In the genomic region with DNA sequence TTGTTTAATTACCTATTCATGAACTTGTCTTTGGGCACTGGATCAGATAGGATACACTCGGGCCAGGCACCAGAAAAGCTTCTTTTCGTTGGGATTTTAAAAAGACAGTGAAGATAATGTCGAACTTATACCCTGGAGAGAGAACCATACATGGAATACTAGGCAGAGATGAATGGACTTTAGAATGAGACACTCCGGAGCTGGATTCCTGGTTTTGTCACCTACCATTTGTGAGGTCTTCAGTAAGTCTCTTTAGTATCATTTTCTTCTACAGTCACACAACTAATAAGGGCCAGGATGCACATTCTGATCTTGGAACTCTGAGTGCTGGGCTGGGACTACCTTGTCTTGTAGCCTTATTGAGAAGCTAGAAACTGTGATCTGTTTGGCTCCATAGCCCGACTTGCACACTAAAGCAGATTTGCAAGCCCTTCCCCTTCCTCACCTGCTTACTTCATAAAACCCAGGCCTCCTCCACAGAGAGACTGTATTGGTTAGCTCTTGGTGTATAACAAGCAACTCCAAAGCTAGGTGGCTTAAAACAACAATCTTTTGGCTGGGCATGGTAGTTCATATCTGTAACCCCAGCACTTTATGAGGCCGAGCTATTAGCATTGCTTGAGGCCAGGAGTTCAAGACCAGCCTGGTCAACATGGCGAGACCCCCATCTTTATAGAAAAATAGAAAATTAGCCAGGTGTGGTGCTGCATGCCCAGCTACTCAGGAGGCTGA, we compare ENCODE assay signal across 1 cellular context.
TF ChIP-seq lines count a peak whose summit lies in the region.

No MANE protein-coding gene starts in this region.

TF ChIP-seq in HepG2, 621 proteins besides CTCF, POLR2A, EP300 and RAD21 (continued from another document):
- TF ChIP-seq, protein P1, sequence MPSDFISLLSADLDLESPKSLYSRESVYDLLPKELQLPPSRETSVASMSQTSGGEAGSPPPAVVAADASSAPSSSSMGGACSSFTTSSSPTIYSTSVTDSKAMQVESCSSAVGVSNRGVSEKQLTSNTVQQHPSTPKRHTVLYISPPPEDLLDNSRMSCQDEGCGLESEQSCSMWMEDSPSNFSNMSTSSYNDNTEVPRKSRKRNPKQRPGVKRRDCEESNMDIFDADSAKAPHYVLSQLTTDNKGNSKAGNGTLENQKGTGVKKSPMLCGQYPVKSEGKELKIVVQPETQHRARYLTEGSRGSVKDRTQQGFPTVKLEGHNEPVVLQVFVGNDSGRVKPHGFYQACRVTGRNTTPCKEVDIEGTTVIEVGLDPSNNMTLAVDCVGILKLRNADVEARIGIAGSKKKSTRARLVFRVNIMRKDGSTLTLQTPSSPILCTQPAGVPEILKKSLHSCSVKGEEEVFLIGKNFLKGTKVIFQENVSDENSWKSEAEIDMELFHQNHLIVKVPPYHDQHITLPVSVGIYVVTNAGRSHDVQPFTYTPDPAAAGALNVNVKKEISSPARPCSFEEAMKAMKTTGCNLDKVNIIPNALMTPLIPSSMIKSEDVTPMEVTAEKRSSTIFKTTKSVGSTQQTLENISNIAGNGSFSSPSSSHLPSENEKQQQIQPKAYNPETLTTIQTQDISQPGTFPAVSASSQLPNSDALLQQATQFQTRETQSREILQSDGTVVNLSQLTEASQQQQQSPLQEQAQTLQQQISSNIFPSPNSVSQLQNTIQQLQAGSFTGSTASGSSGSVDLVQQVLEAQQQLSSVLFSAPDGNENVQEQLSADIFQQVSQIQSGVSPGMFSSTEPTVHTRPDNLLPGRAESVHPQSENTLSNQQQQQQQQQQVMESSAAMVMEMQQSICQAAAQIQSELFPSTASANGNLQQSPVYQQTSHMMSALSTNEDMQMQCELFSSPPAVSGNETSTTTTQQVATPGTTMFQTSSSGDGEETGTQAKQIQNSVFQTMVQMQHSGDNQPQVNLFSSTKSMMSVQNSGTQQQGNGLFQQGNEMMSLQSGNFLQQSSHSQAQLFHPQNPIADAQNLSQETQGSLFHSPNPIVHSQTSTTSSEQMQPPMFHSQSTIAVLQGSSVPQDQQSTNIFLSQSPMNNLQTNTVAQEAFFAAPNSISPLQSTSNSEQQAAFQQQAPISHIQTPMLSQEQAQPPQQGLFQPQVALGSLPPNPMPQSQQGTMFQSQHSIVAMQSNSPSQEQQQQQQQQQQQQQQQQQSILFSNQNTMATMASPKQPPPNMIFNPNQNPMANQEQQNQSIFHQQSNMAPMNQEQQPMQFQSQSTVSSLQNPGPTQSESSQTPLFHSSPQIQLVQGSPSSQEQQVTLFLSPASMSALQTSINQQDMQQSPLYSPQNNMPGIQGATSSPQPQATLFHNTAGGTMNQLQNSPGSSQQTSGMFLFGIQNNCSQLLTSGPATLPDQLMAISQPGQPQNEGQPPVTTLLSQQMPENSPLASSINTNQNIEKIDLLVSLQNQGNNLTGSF (CRISPR knock-in tag; IDR thresholded peaks at IDR 0.05), result no peak
- TF ChIP-seq, protein P2, sequence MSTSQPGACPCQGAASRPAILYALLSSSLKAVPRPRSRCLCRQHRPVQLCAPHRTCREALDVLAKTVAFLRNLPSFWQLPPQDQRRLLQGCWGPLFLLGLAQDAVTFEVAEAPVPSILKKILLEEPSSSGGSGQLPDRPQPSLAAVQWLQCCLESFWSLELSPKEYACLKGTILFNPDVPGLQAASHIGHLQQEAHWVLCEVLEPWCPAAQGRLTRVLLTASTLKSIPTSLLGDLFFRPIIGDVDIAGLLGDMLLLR (CRISPR knock-in tag; IDR thresholded peaks at IDR 0.05), result no peak
- TF ChIP-seq ZNF724P (CRISPR knock-in tag; IDR thresholded peaks at IDR 0.05; ENCODE audit: borderline replicate concordance) (0 out of 2 replicates have a peak, but pooled peaks have one; percentile 54), ASH2L (IDR thresholded peaks at IDR 0.05; ENCODE audit: insufficient read length, low read depth, low read length) (peak; percentile 16), SSRP1 (CRISPR knock-in tag; IDR thresholded peaks at IDR 0.05) (0 out of 2 replicates have a peak, but pooled peaks have one; percentile 1), ZBTB8A (CRISPR knock-in tag; IDR thresholded peaks at IDR 0.05; ENCODE audit: borderline replicate concordance, low read depth) (no peak), ADNP (CRISPR knock-in tag; IDR thresholded peaks at IDR 0.05) (no peak), ATAD3A (CRISPR knock-in tag; IDR thresholded peaks at IDR 0.05) (no peak), ZFP62 (CRISPR knock-in tag; IDR thresholded peaks at IDR 0.05) (no peak), RFXAP (CRISPR knock-in tag; IDR thresholded peaks at IDR 0.05; ENCODE audit: borderline replicate concordance) (no peak), ATF7 (IDR thresholded peaks at IDR 0.05) (no peak), ATF7 (CRISPR knock-in tag; IDR thresholded peaks at IDR 0.05) (0 out of 2 replicates have a peak, but pooled peaks have one; percentile 23), ZC3H4 (CRISPR knock-in tag; IDR thresholded peaks at IDR 0.05; ENCODE audit: borderline replicate concordance) (no peak), TBX2 (CRISPR knock-in tag; IDR thresholded peaks at IDR 0.05; ENCODE audit: borderline replicate concordance) (0 out of 2 replicates have a peak, but pooled peaks have one; percentile 3), HOXA9 (CRISPR knock-in tag; IDR thresholded peaks at IDR 0.05; ENCODE audit: borderline replicate concordance) (no peak), ISX (CRISPR knock-in tag; conservative IDR thresholded peaks at IDR 0.05) (no peak), ZNF598 (CRISPR knock-in tag; IDR thresholded peaks at IDR 0.05; ENCODE audit: borderline replicate concordance) (no peak), MEIS1 (CRISPR knock-in tag; IDR thresholded peaks at IDR 0.05; ENCODE audit: borderline replicate concordance) (peak; percentile 41; the same call in 1 of the 2 replicates), ZNF3 (CRISPR knock-in tag; IDR thresholded peaks at IDR 0.05) (no peak), FOXO1 (CRISPR knock-in tag; IDR thresholded peaks at IDR 0.05) (no peak), ZNF432 (CRISPR knock-in tag; IDR thresholded peaks at IDR 0.05; ENCODE audit: borderline replicate concordance) (no peak)
- TF ChIP-seq, protein P3, sequence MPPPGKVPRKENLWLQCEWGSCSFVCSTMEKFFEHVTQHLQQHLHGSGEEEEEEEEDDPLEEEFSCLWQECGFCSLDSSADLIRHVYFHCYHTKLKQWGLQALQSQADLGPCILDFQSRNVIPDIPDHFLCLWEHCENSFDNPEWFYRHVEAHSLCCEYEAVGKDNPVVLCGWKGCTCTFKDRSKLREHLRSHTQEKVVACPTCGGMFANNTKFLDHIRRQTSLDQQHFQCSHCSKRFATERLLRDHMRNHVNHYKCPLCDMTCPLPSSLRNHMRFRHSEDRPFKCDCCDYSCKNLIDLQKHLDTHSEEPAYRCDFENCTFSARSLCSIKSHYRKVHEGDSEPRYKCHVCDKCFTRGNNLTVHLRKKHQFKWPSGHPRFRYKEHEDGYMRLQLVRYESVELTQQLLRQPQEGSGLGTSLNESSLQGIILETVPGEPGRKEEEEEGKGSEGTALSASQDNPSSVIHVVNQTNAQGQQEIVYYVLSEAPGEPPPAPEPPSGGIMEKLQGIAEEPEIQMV (CRISPR knock-in tag; IDR thresholded peaks at IDR 0.05; ENCODE audit: low read depth), result 0 out of 2 replicates have a peak, but pooled peaks have one; percentile 25
- TF ChIP-seq, protein P4, sequence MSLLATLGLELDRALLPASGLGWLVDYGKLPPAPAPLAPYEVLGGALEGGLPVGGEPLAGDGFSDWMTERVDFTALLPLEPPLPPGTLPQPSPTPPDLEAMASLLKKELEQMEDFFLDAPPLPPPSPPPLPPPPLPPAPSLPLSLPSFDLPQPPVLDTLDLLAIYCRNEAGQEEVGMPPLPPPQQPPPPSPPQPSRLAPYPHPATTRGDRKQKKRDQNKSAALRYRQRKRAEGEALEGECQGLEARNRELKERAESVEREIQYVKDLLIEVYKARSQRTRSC (CRISPR knock-in tag; IDR thresholded peaks at IDR 0.05; ENCODE audit: low read depth), result peak; percentile 76; the same call in 1 of the 2 replicates
- TF ChIP-seq, protein P5, sequence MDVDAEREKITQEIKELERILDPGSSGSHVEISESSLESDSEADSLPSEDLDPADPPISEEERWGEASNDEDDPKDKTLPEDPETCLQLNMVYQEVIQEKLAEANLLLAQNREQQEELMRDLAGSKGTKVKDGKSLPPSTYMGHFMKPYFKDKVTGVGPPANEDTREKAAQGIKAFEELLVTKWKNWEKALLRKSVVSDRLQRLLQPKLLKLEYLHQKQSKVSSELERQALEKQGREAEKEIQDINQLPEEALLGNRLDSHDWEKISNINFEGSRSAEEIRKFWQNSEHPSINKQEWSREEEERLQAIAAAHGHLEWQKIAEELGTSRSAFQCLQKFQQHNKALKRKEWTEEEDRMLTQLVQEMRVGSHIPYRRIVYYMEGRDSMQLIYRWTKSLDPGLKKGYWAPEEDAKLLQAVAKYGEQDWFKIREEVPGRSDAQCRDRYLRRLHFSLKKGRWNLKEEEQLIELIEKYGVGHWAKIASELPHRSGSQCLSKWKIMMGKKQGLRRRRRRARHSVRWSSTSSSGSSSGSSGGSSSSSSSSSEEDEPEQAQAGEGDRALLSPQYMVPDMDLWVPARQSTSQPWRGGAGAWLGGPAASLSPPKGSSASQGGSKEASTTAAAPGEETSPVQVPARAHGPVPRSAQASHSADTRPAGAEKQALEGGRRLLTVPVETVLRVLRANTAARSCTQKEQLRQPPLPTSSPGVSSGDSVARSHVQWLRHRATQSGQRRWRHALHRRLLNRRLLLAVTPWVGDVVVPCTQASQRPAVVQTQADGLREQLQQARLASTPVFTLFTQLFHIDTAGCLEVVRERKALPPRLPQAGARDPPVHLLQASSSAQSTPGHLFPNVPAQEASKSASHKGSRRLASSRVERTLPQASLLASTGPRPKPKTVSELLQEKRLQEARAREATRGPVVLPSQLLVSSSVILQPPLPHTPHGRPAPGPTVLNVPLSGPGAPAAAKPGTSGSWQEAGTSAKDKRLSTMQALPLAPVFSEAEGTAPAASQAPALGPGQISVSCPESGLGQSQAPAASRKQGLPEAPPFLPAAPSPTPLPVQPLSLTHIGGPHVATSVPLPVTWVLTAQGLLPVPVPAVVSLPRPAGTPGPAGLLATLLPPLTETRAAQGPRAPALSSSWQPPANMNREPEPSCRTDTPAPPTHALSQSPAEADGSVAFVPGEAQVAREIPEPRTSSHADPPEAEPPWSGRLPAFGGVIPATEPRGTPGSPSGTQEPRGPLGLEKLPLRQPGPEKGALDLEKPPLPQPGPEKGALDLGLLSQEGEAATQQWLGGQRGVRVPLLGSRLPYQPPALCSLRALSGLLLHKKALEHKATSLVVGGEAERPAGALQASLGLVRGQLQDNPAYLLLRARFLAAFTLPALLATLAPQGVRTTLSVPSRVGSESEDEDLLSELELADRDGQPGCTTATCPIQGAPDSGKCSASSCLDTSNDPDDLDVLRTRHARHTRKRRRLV (CRISPR knock-in tag; IDR thresholded peaks at IDR 0.05), result no peak
- TF ChIP-seq, protein P6, sequence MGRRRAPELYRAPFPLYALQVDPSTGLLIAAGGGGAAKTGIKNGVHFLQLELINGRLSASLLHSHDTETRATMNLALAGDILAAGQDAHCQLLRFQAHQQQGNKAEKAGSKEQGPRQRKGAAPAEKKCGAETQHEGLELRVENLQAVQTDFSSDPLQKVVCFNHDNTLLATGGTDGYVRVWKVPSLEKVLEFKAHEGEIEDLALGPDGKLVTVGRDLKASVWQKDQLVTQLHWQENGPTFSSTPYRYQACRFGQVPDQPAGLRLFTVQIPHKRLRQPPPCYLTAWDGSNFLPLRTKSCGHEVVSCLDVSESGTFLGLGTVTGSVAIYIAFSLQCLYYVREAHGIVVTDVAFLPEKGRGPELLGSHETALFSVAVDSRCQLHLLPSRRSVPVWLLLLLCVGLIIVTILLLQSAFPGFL (CRISPR knock-in tag; IDR thresholded peaks at IDR 0.05), result no peak
- TF ChIP-seq, protein P7, sequence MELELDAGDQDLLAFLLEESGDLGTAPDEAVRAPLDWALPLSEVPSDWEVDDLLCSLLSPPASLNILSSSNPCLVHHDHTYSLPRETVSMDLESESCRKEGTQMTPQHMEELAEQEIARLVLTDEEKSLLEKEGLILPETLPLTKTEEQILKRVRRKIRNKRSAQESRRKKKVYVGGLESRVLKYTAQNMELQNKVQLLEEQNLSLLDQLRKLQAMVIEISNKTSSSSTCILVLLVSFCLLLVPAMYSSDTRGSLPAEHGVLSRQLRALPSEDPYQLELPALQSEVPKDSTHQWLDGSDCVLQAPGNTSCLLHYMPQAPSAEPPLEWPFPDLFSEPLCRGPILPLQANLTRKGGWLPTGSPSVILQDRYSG (CRISPR knock-in tag; IDR thresholded peaks at IDR 0.05), result no peak
- TF ChIP-seq, protein P8, sequence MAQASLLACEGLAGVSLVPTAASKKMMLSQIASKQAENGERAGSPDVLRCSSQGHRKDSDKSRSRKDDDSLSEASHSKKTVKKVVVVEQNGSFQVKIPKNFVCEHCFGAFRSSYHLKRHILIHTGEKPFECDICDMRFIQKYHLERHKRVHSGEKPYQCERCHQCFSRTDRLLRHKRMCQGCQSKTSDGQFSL (CRISPR knock-in tag; IDR thresholded peaks at IDR 0.05), result no peak
- TF ChIP-seq, protein P9, sequence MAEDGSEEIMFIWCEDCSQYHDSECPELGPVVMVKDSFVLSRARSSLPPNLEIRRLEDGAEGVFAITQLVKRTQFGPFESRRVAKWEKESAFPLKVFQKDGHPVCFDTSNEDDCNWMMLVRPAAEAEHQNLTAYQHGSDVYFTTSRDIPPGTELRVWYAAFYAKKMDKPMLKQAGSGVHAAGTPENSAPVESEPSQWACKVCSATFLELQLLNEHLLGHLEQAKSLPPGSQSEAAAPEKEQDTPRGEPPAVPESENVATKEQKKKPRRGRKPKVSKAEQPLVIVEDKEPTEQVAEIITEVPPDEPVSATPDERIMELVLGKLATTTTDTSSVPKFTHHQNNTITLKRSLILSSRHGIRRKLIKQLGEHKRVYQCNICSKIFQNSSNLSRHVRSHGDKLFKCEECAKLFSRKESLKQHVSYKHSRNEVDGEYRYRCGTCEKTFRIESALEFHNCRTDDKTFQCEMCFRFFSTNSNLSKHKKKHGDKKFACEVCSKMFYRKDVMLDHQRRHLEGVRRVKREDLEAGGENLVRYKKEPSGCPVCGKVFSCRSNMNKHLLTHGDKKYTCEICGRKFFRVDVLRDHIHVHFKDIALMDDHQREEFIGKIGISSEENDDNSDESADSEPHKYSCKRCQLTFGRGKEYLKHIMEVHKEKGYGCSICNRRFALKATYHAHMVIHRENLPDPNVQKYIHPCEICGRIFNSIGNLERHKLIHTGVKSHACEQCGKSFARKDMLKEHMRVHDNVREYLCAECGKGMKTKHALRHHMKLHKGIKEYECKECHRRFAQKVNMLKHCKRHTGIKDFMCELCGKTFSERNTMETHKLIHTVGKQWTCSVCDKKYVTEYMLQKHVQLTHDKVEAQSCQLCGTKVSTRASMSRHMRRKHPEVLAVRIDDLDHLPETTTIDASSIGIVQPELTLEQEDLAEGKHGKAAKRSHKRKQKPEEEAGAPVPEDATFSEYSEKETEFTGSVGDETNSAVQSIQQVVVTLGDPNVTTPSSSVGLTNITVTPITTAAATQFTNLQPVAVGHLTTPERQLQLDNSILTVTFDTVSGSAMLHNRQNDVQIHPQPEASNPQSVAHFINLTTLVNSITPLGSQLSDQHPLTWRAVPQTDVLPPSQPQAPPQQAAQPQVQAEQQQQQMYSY (CRISPR knock-in tag; IDR thresholded peaks at IDR 0.05), result peak; percentile 96
